8 cellular contexts compared by ENCODE assay signal in genomic region chr2:60899230-60899891, GRCh38.
DNase-seq lines count a peak whose midpoint lies in the region; ATAC-seq lines count a peak whose summit lies in the region.
"Had no signal": no experiment of that assay in that cellular context is flagged by ENCODE, and none has a peak within 500 bp of the region (broad histone marks: within the 10 kb centered on the region; RNA-seq: fewer than 3 reads in every experiment).

No MANE protein-coding gene starts in this region.

- DNase-seq in activated CD8-positive, alpha-beta memory T cell treated with anti-CD3 and anti-CD28 coated beads, Interleukin-2, amount 50 U/mL, for 4 hours: peak; percentile 47
- DNase-seq in stimulated activated CD4-positive, alpha-beta T cell treated with anti-CD3 and anti-CD28 coated beads, Interleukin-2, amount 100 ng/mL, for 48 hours: peak; percentile 32 to 57
- no peak for DNase-seq in hepatic stellate cell (ENCODE audit: low spot score)
- DNase-seq in OCI-M1 (lab: John Stamatoyannopoulos, UW): no peak

- ATAC-seq in GM18519 (IDR thresholded peaks at IDR 0.05; ENCODE audit: low FRiP score, unreplicated experiment) (peak; percentile 43), GM21717 (IDR thresholded peaks at IDR 0.05; ENCODE audit: unreplicated experiment) (peak; percentile 69), HG03460 (IDR thresholded peaks at IDR 0.05; ENCODE audit: unreplicated experiment) (no peak)
- ATAC-seq: Right ventricle myocardium inferior had no signal

Comparison
In these comparisons a context has a peak if more than half of its experiments do, and no peak if none do; other contexts are left out.
1. DNase-seq: peak in activated CD8-positive, alpha-beta memory T cell treated with anti-CD3 and anti-CD28 coated beads, Interleukin-2, amount 50 U/mL, for 4 hours (single experiment) and stimulated activated CD4-positive, alpha-beta T cell treated with anti-CD3 and anti-CD28 coated beads, Interleukin-2, amount 100 ng/mL, for 48 hours (2 of 2); none in hepatic stellate cell (single experiment) and OCI-M1 (single experiment).